In the genomic region with DNA sequence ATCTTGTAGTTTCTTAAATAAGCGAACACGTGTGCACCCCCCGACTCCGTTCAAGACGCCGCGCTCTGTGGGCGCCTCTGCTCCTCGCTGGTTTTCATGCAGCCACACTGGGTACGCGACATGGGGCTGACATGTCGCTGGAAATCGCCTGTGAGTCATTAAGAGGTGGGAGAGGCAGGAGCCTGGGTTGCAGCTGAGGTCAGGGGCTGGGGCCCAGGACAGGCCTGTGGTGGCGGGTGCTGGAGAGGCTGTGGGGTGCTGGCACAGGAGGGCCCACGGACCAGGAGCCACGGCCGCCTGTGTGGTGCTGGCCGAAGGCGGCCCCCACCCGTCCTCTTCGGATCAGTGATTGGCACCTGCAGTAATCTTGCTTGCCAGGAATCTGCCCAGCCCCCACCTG, we compare ENCODE assay signal across 3 cellular contexts. TPM values are rescaled to one million over a fixed set of nuclear protein-coding genes. Genes with fewer than 3 reads are reported as not detected.
"Had no signal": no experiment of that assay in that cellular context is flagged by ENCODE, and none has a peak within 500 bp of the region (broad histone marks: within the 10 kb centered on the region; RNA-seq: fewer than 3 reads in every experiment).

No MANE protein-coding gene starts in this region.

RNA-seq across cellular contexts. Expression of a gene that starts 42.8 kb away (rescaled TPM):
- total RNA-seq: dermis blood vessel endothelial cell had no signal
- polyA plus RNA-seq: mammary epithelial cell; naive thymus-derived CD4-positive, alpha-beta T cell had no signal
